In genomic region chr15:53811530-53811929, GRCh38 we compare ENCODE assay signal across 10 cellular contexts. TPM values are rescaled to one million over a fixed set of nuclear protein-coding genes. Genes with fewer than 3 reads are reported as not detected.
DNase-seq lines count a peak whose midpoint lies in the region; ATAC-seq and TF ChIP-seq lines count a peak whose summit lies in the region.
"Had no signal": no experiment of that assay in that cellular context is flagged by ENCODE, and none has a peak within 500 bp of the region (broad histone marks: within the 10 kb centered on the region; RNA-seq: fewer than 3 reads in every experiment).

No MANE protein-coding gene starts in this region.

- peaks cover 3% of the 10 kb centered on the region for H3K27me3 Mint-ChIP-seq in type B pancreatic cell
- H3K27me3 Mint-ChIP-seq: activated B cell treated with CpG ODN at 0.5 μM for 24 hours had no signal

- TF ChIP-seq POLR2A in esophagus muscularis mucosa (IDR thresholded peaks at IDR 0.05; ENCODE audit: low read depth): no peak

- H3K4me1 Mint-ChIP-seq in type B pancreatic cell (ENCODE audit: unreplicated experiment): no peaks in the 10 kb centered on the region
- H3K4me1 Mint-ChIP-seq: activated B cell treated with CpG ODN at 0.5 μM for 24 hours had no signal

- DNase-seq in heart right ventricle (no peak), Right ventricle myocardium superior (no peak), NCI-H774 (lab: John Stamatoyannopoulos, UW) (peak; percentile 43), esophagus muscularis mucosa (ENCODE audit: extremely low spot score) (no peak), type B pancreatic cell (ENCODE audit: extremely low spot score, unreplicated experiment) (no peak), cardiac septum (ENCODE audit: low spot score) (no peak), HUDEP-2 (lab: John Stamatoyannopoulos, UW; ENCODE audit: unreplicated experiment in 76 of 76) (no peak)
- DNase-seq: activated B cell treated with CpG ODN at 0.5 μM for 24 hours had no signal

- H3K4me1 ChIP-seq in heart right ventricle (peaks cover 0 to 8% (median 0%) of the 10 kb centered on the region in 9 donors), esophagus muscularis mucosa (peaks cover 0 to 6% (median 5%) of the 10 kb centered on the region in 4 donors)

- no peak overlapping the region for H3K4me3 Mint-ChIP-seq in type B pancreatic cell
- H3K4me3 Mint-ChIP-seq: activated B cell treated with CpG ODN at 0.5 μM for 24 hours had no signal

- H3K36me3 Mint-ChIP-seq in type B pancreatic cell: no peaks in the 10 kb centered on the region

- TF ChIP-seq CTCF in heart right ventricle (IDR thresholded peaks at IDR 0.05) (peak in 5 of 9 donors; percentile 11 to 37 (median 25)), esophagus muscularis mucosa (IDR thresholded peaks at IDR 0.05) (peak in 2 of 3 experiments; percentile 10 to 28), type B pancreatic cell (conservative IDR thresholded peaks at IDR 0.05) (peak; percentile 57)

- intact Hi-C loops in heart right ventricle (cut with DNase I): no loop called here
- intact Hi-C loops in Right ventricle myocardium superior (cut with DNase I): no loop called here
- intact Hi-C loops in esophagus muscularis mucosa (cut with DNase I): no loop called here
- intact Hi-C loops in cardiac septum (cut with DNase I): no loop called here

- H3K4me3 ChIP-seq in heart right ventricle (no peak overlapping the region), esophagus muscularis mucosa (no peak overlapping the region)

- no peak for TF ChIP-seq EP300 in esophagus muscularis mucosa (IDR thresholded peaks at IDR 0.05)

- H3K36me3 ChIP-seq in heart right ventricle (no peaks in the 10 kb centered on the region), esophagus muscularis mucosa (no peaks in the 10 kb centered on the region)

- ATAC-seq in heart right ventricle (no peak), Right ventricle myocardium superior (ENCODE audit: poor library complexity) (no peak), HG03460 (IDR thresholded peaks at IDR 0.05; ENCODE audit: unreplicated experiment) (no peak)

- WGBS in heart right ventricle, 2 donors: 17 to 28% methylated on average over 2 of the region's 2 CpGs
- WGBS in esophagus muscularis mucosa: 14% methylated on average over 2 of the region's 2 CpGs

- no peak overlapping the region for H3K27ac Mint-ChIP-seq in type B pancreatic cell
- H3K27ac Mint-ChIP-seq: activated B cell treated with CpG ODN at 0.5 μM for 24 hours had no signal

- H3K27ac ChIP-seq in heart right ventricle (no peak overlapping the region), esophagus muscularis mucosa (replicated peaks in 1 of 4) (no peak overlapping the region)

- H3K27me3 ChIP-seq in heart right ventricle: peaks cover 0 to 19% (median 0%) of the 10 kb centered on the region in 7 donors
- no peaks in the 10 kb centered on the region for H3K27me3 ChIP-seq in esophagus muscularis mucosa

- no peaks in the 10 kb centered on the region for H3K9me3 Mint-ChIP-seq in type B pancreatic cell
- H3K9me3 Mint-ChIP-seq: activated B cell treated with CpG ODN at 0.5 μM for 24 hours had no signal

- no peaks in the 10 kb centered on the region for H3K9me3 ChIP-seq in heart right ventricle
- H3K9me3 ChIP-seq in esophagus muscularis mucosa: no peaks in the 10 kb centered on the region

RNA-seq across cellular contexts. Expression of gene WDR72, which starts 52.1 kb away (rescaled TPM):
- total RNA-seq in heart right ventricle (under 1 TPM in 1 of 10 donors, not detected in 9; 0.09 TPM), Right ventricle myocardium superior (0.13 TPM), esophagus muscularis mucosa (not detected), type B pancreatic cell (ENCODE audit: low replicate concordance) (2.0 and 6.9 TPM in 2 replicates), cardiac septum (not detected)
- not detected for polyA plus RNA-seq in heart right ventricle
- total RNA-seq: activated B cell treated with CpG ODN at 0.5 μM for 24 hours, LHCN-M2 had no signal
